ENCODE assay signal across 10 cellular contexts in genomic region chr4:41204400-41204978, GRCh38. TPM values are rescaled to one million over a fixed set of nuclear protein-coding genes. Genes with fewer than 3 reads are reported as not detected.
DNase-seq lines count a peak whose midpoint lies in the region; ATAC-seq and TF ChIP-seq lines count a peak whose summit lies in the region.
"Had no signal": no experiment of that assay in that cellular context is flagged by ENCODE, and none has a peak within 500 bp of the region (broad histone marks: within the 10 kb centered on the region; RNA-seq: fewer than 3 reads in every experiment).

No MANE protein-coding gene starts in this region.

- H3K27me3 ChIP-seq in MG63 = no peaks in the 10 kb centered on the region
- no peaks in the 10 kb centered on the region for H3K27me3 ChIP-seq in upper lobe of left lung
- no peaks in the 10 kb centered on the region for H3K27me3 ChIP-seq in Peyer's patch

- ATAC-seq in left lobe of liver (peak; percentile 65), upper lobe of left lung (ENCODE audit: low FRiP score in 2 of 2) (peak; percentile 57 to 71), HG03039 (IDR thresholded peaks at IDR 0.05; ENCODE audit: unreplicated experiment) (no peak)
- ATAC-seq: naive thymus-derived CD4-positive, alpha-beta T cell had no signal

- TF ChIP-seq EP300 in upper lobe of left lung (IDR thresholded peaks at IDR 0.05) = no peak

- H3K9me3 ChIP-seq in MG63 (no peaks in the 10 kb centered on the region), upper lobe of left lung (no peaks in the 10 kb centered on the region), Peyer's patch (no peaks in the 10 kb centered on the region)

- H3K27ac ChIP-seq in coronary artery (peak overlapping the region; percentile 42 to 70), upper lobe of left lung (peak overlapping the region in 2 of 4 donors; percentile 4 to 26), Peyer's patch (no peak overlapping the region)

- DNase-seq in MG63 (peak; percentile 57), coronary artery (ENCODE audit: low spot score) (no peak), left lobe of liver (ENCODE audit: low spot score) (peak; percentile 70), upper lobe of left lung (peak in 1 of 2 donors; percentile 43), Peyer's patch (no peak), iPS-NIHi11 (ENCODE audit: low spot score) (no peak), COLO668 (lab: John Stamatoyannopoulos, UW; ENCODE audit: unreplicated experiment) (no peak)
- DNase-seq: naive thymus-derived CD4-positive, alpha-beta T cell; NCI-H1694 had no signal

- H3K4me1 ChIP-seq in upper lobe of left lung (peaks cover 13 to 37% (median 27%) of the 10 kb centered on the region in 4 donors), Peyer's patch (peaks cover 0 to 17% (median 0%) of the 10 kb centered on the region in 4 donors)

- TF ChIP-seq CTCF in coronary artery (IDR thresholded peaks at IDR 0.05) (no peak), upper lobe of left lung (IDR thresholded peaks at IDR 0.05) (no peak), Peyer's patch (IDR thresholded peaks at IDR 0.05) (no peak)

- WGBS in upper lobe of left lung, 2 donors = 66 to 78% methylated on average over 8 of the region's 8 CpGs

- H3K36me3 ChIP-seq in MG63 (no peaks in the 10 kb centered on the region), upper lobe of left lung (no peaks in the 10 kb centered on the region), Peyer's patch (no peaks in the 10 kb centered on the region)

- H3K4me3 ChIP-seq in MG63 (no peak overlapping the region), coronary artery (peak overlapping the region; percentile 15), upper lobe of left lung (no peak overlapping the region), Peyer's patch (no peak overlapping the region)

- no peak for TF ChIP-seq POLR2A in upper lobe of left lung (IDR thresholded peaks at IDR 0.05)
- no peak for TF ChIP-seq POLR2A in Peyer's patch (IDR thresholded peaks at IDR 0.05)

RNA-seq across cellular contexts. Expression of gene APBB2, which starts 9.9 kb away (rescaled TPM):
- total RNA-seq in MG63 (2014; rRNA removed; shearing (Covaris generic); ENCODE audit: low replicate concordance) = 28.1 and 36.1 TPM in 2 replicates
- total RNA-seq in left lobe of liver (26.2 TPM), upper lobe of left lung (100 to 1,000 TPM in 4 of 6 donors, 10 to 100 TPM in 2; 69.5 to 168 (median 102) TPM), Peyer's patch (10 to 100 TPM; 47.5 to 99.9 (median 57.5) TPM)

RNA-seq across cellular contexts. Expression of gene UCHL1, which starts 52.2 kb away (rescaled TPM):
- 296 and 355 TPM in 2 replicates for total RNA-seq in MG63 (2014; rRNA removed; shearing (Covaris generic); ENCODE audit: low replicate concordance)
- total RNA-seq in left lobe of liver (1.0 TPM), upper lobe of left lung (10 to 100 TPM in 1 of 6 donors, 1 to 10 TPM in 5; 2.4 to 10.8 (median 7.3) TPM), Peyer's patch (10 to 100 TPM in 3 of 4 donors, 1 to 10 TPM in 1; 7.0 to 61.1 (median 19.0) TPM)

Comparison
In these comparisons a context has a peak if more than half of its experiments do, and no peak if none do; other contexts are left out.
1. DNase-seq: peak in MG63 (single experiment) and left lobe of liver (single experiment); none in coronary artery (single experiment), Peyer's patch (0 of 3), iPS-NIHi11 (single experiment) and COLO668 (single experiment).
2. H3K27ac ChIP-seq: peak in coronary artery (2 of 2); none in Peyer's patch (0 of 4).